Comparison of ENCODE assay signal across 9 cellular contexts in genomic region chr20:44887466-44887865, GRCh38. TPM values are rescaled to one million over a fixed set of nuclear protein-coding genes. Genes with fewer than 3 reads are reported as not detected.
DNase-seq lines count a peak whose midpoint lies in the region; ATAC-seq and TF ChIP-seq lines count a peak whose summit lies in the region.
"Had no signal": no experiment of that assay in that cellular context is flagged by ENCODE, and none has a peak within 500 bp of the region (broad histone marks: within the 10 kb centered on the region; RNA-seq: fewer than 3 reads in every experiment).

No MANE protein-coding gene starts in this region.

- H3K27me3 Mint-ChIP-seq in endodermal cell (ENCODE audit: insufficient read depth): no peaks in the 10 kb centered on the region

- POLR2A ChIA-PET in PC-3 (lab: Charles Lee; ENCODE audit: unreplicated experiment): interaction anchor here (0.9 to 1.4 kb wide), 2 partner anchors 10 to 22 kb away, joined by 4 to 5 read pairs; partner anchors contain the start of gene PABPC1L

- H2BK120ac ChIP-seq in trophoblast cell (ENCODE audit: insufficient read depth, low read length, poor library complexity): no peak overlapping the region

- WGBS in endodermal cell (ENCODE audit: insufficient coverage in 1 of 2, insufficient read length in 1 of 2), 2 experiments: 84 to 91% methylated on average over 4 of the region's 4 CpGs
- WGBS in trophoblast cell (ENCODE audit: extremely low coverage, insufficient coverage, insufficient read length): no CpG with 5 or more reads among the region's 4 CpGs

- H4K8ac ChIP-seq in trophoblast cell (ENCODE audit: low read depth, low read length): no peak overlapping the region

- peaks cover 13% of the 10 kb centered on the region for H3K79me1 ChIP-seq in trophoblast cell (ENCODE audit: low read length)

- no peak overlapping the region for H4K91ac ChIP-seq in trophoblast cell (ENCODE audit: low read depth, low read length)

- no TSS peak for BruUV-seq in PC-3 (replicated peaks; lab: Mats Ljungman, UMichigan)

- CTCF ChIA-PET in PC-3 (lab: Charles Lee): no interaction called here

- H3K23ac ChIP-seq in trophoblast cell (ENCODE audit: low read length): no peak overlapping the region

- H4K20me1 ChIP-seq in PC-3 (ENCODE audit: low read length): peaks cover 63% of the 10 kb centered on the region

- no peak overlapping the region for H3K18ac ChIP-seq in trophoblast cell (ENCODE audit: low read length)

- H3K4me1 ChIP-seq in PC-3 (ENCODE audit: insufficient read depth, low read length) (peaks cover 33% of the 10 kb centered on the region), endodermal cell (ENCODE audit: control insufficient read depth, insufficient read depth, low read length) (no peaks in the 10 kb centered on the region), trophoblast cell (ENCODE audit: control insufficient read depth in 1 of 2, insufficient read depth in 2 of 2, low read length in 2 of 2) (peaks cover 8 to 10% of the 10 kb centered on the region in 2 experiments)

- H3K27ac Mint-ChIP-seq in endodermal cell: no peak overlapping the region

- no peaks in the 10 kb centered on the region for H3K9me2 ChIP-seq in PC-3 (replicated peaks; ENCODE audit: low read length)

- H3K27ac ChIP-seq in PC-3 (ENCODE audit: low read length): no peak overlapping the region
- H3K27ac ChIP-seq in endodermal cell (ENCODE audit: low read depth, low read length): no peak overlapping the region
- H3K27ac ChIP-seq in trophoblast cell (ENCODE audit: low read depth, low read length): no peak overlapping the region

- TF ChIP-seq CTCF in GM06990 (IDR thresholded peaks at IDR 0.05; ENCODE audit: insufficient read depth, low read length, poor library complexity, severe bottlenecking) (no peak), PC-3 (conservative IDR thresholded peaks at IDR 0.05; ENCODE audit: low read depth, low read length) (no peak), endodermal cell (conservative IDR thresholded peaks at IDR 0.05) (no peak)

- H3K9me3 ChIP-seq in PC-3 (ENCODE audit: low read length) (no peaks in the 10 kb centered on the region), endodermal cell (ENCODE audit: control insufficient read depth, low read length) (no peaks in the 10 kb centered on the region), trophoblast cell (ENCODE audit: insufficient read depth, low read depth, low read length) (no peaks in the 10 kb centered on the region)

- H3K14ac ChIP-seq in trophoblast cell (ENCODE audit: low read length): no peak overlapping the region

- no peak overlapping the region for H2BK5ac ChIP-seq in trophoblast cell (ENCODE audit: low read depth, low read length, poor library complexity)

- H4K12ac ChIP-seq in trophoblast cell (ENCODE audit: low read depth, low read length): no peak overlapping the region

- peaks cover 31% of the 10 kb centered on the region for H3K36me3 Mint-ChIP-seq in endodermal cell (ENCODE audit: low read depth)

- H3K9me3 Mint-ChIP-seq in endodermal cell: no peaks in the 10 kb centered on the region

- ATAC-seq in PC-3: no peak
- ATAC-seq in GM19328 (IDR thresholded peaks at IDR 0.05; ENCODE audit: unreplicated experiment): no peak
- no peak for ATAC-seq in HG02970 (IDR thresholded peaks at IDR 0.05; ENCODE audit: low FRiP score, unreplicated experiment)
- ATAC-seq in HG03460 (IDR thresholded peaks at IDR 0.05; ENCODE audit: unreplicated experiment): no peak
- no peak for ATAC-seq in HG02571 (IDR thresholded peaks at IDR 0.05; ENCODE audit: unreplicated experiment)

- H3K4me1 Mint-ChIP-seq in endodermal cell: peaks cover 28% of the 10 kb centered on the region

- intact Hi-C loops in PC-3 (cut with micrococcal nuclease): no loop called here

- peak overlapping the region; percentile 97; the same call in 1 of the 2 replicates for H3K9ac ChIP-seq in PC-3 (ENCODE audit: low read length)
- H3K9ac ChIP-seq in endodermal cell (ENCODE audit: extremely low read depth, low read length, poor library complexity, severe bottlenecking): peak overlapping the region; percentile 79
- H3K9ac ChIP-seq in trophoblast cell (ENCODE audit: low read length): no peak overlapping the region

- peak overlapping the region; percentile 98 for H3K4me3 Mint-ChIP-seq in endodermal cell

- H3K4me2 ChIP-seq in PC-3 (ENCODE audit: low read length) (peak overlapping the region; percentile 90), trophoblast cell (ENCODE audit: low read length) (peak overlapping the region; percentile 81)

- H2AK5ac ChIP-seq in trophoblast cell (ENCODE audit: low read length): no peak overlapping the region

- no peaks in the 10 kb centered on the region for H3F3A ChIP-seq in PC-3 (ENCODE audit: low read length, unreplicated experiment)

- H2AFZ ChIP-seq in PC-3 (ENCODE audit: low read length): no peak overlapping the region
- no peak overlapping the region for H2AFZ ChIP-seq in trophoblast cell (ENCODE audit: insufficient read depth, low read length, poor library complexity)

- H3K4ac ChIP-seq in trophoblast cell (ENCODE audit: low read depth, low read length): peak overlapping the region; percentile 100

- H3K4me3 ChIP-seq in GM06990 (replicated peaks; ENCODE audit: low read depth, low read length): peak overlapping the region; percentile 94
- peak overlapping the region; percentile 96 for H3K4me3 ChIP-seq in PC-3 (ENCODE audit: low read length)
- H3K4me3 ChIP-seq in endodermal cell (ENCODE audit: low read length): peak overlapping the region; percentile 99
- no peak overlapping the region for H3K4me3 ChIP-seq in trophoblast cell (ENCODE audit: low read depth, low read length)

- peaks cover 76% of the 10 kb centered on the region for H3K79me2 ChIP-seq in PC-3 (ENCODE audit: low read length)
- H3K79me2 ChIP-seq in trophoblast cell (ENCODE audit: control insufficient read depth, insufficient read depth, low read length, poor library complexity): peaks cover 22% of the 10 kb centered on the region

- H2BK12ac ChIP-seq in trophoblast cell (ENCODE audit: low read length): no peak overlapping the region

- no peaks in the 10 kb centered on the region for H3K36me3 ChIP-seq in GM06990 (ENCODE audit: control insufficient read depth, insufficient read depth, low read length)
- peaks cover 17% of the 10 kb centered on the region for H3K36me3 ChIP-seq in PC-3 (ENCODE audit: low read depth, low read length)
- peaks cover 45% of the 10 kb centered on the region for H3K36me3 ChIP-seq in endodermal cell (ENCODE audit: control insufficient read depth, insufficient read depth, low read length)
- H3K36me3 ChIP-seq in trophoblast cell (ENCODE audit: control insufficient read depth in 1 of 2, insufficient read depth in 2 of 2, low read length in 2 of 2): no peaks in the 10 kb centered on the region

- H3K27me3 ChIP-seq in GM06990 (replicated peaks; ENCODE audit: control insufficient read depth, insufficient read depth, low read length) (no peaks in the 10 kb centered on the region), PC-3 (ENCODE audit: low read length) (no peaks in the 10 kb centered on the region), endodermal cell (ENCODE audit: control insufficient read depth, insufficient read depth, low read length, poor library complexity, severe bottlenecking) (no peaks in the 10 kb centered on the region), trophoblast cell (ENCODE audit: insufficient read depth, low read length) (no peaks in the 10 kb centered on the region)

- DNase-seq in GM06990 (ENCODE audit: extremely low read depth, insufficient read length) (no peak), PC-3 (no peak), endodermal cell (no peak), trophoblast cell (no peak)
- DNase-seq: stimulated activated CD4-positive, alpha-beta T cell treated with anti-CD3 and anti-CD28 coated beads, Interleukin-4, amount 100 ng/mL, for 4 hours had no signal

RNA-seq across cellular contexts. Expression of gene YWHAB, which starts 2.0 kb away (rescaled TPM):
- total RNA-seq in PC-3 (2014; rRNA removed) (116 and 118 TPM in 2 replicates), endodermal cell (100 to 1,000 TPM; 183 to 193 TPM)
- 155 TPM for polyA plus RNA-seq in endodermal cell (2013, experiment 1 of 2)
- polyA plus RNA-seq in endodermal cell (2013, experiment 2 of 2): 158 TPM
- polyA plus RNA-seq in trophoblast cell (2013): 218 and 228 TPM in 2 replicates

RNA-seq across cellular contexts. Expression of gene PABPC1L, which starts 22.4 kb away (rescaled TPM):
- total RNA-seq in PC-3 (2014; rRNA removed) (32.0 and 40.7 TPM in 2 replicates), endodermal cell (100 to 1,000 TPM; 129 to 142 TPM)
- polyA plus RNA-seq in endodermal cell (2013, experiment 1 of 2): 57.0 TPM
- 41.6 TPM for polyA plus RNA-seq in endodermal cell (2013, experiment 2 of 2)
- polyA plus RNA-seq in trophoblast cell (2013): 27.4 and 27.7 TPM in 2 replicates
